Comparison of ENCODE assay signal across 28 cellular contexts in genomic region chr20:25353368-25353753, GRCh38. TPM values are rescaled to one million over a fixed set of nuclear protein-coding genes. Genes with fewer than 3 reads are reported as not detected.
A peak's percentile ranks its signal among the peaks of the same experiment; 100 is the strongest.
DNase-seq lines count a peak whose midpoint lies in the region; ATAC-seq and TF ChIP-seq lines count a peak whose summit lies in the region.
"Had no signal": no experiment of that assay in that cellular context is flagged by ENCODE, and none has a peak within 500 bp of the region (broad histone marks: within the 10 kb centered on the region; RNA-seq: fewer than 3 reads in every experiment).

No MANE protein-coding gene starts in this region.

- peak; percentile 11; the same call in 2 of the 3 replicates for ATAC-seq in GM23338
- ATAC-seq in RWPE2 (ENCODE audit: low read depth) = peak; percentile 14; the same call in 1 of the 3 replicates
- no peak for ATAC-seq in HG02840 (IDR thresholded peaks at IDR 0.05; ENCODE audit: low FRiP score, unreplicated experiment)
- no peak for ATAC-seq in HG02938 (IDR thresholded peaks at IDR 0.05; ENCODE audit: unreplicated experiment)
- ATAC-seq: activated CD4-positive, CD25-positive, alpha-beta regulatory T cell treated with anti-CD3 and anti-CD28 coated beads, Interleukin-2, amount 50 U/mL, for 24 hours; activated naive CD4-positive, alpha-beta T cell treated with anti-CD3 and anti-CD28 coated beads, Interleukin-2, amount 50 U/mL, for 72 hours; effector memory CD8-positive, alpha-beta T cell; GM12878; HCT116; stimulated activated effector memory CD8-positive, alpha-beta T cell treated with anti-CD3 and anti-CD28 coated beads, Interleukin-12 subunit alpha, Interleukin-12 subunit beta, amount 100 ng/mL, for 72 hours; T-cell had no signal

- H3K27me3 ChIP-seq in GM23338 (ENCODE audit: insufficient read depth) (no peaks in the 10 kb centered on the region), RWPE2 (ENCODE audit: insufficient read depth, poor library complexity, severe bottlenecking) (no peaks in the 10 kb centered on the region), iPS-20b (ENCODE audit: insufficient read depth, low read length) (no peaks in the 10 kb centered on the region), prostate gland (replicated peaks; ENCODE audit: insufficient read depth) (no peaks in the 10 kb centered on the region)
- H3K27me3 ChIP-seq: Peyer's patch, SJCRH30, spleen, uterus had no signal

- no peak overlapping the region for H2AFZ ChIP-seq in GM23338

- H3F3A ChIP-seq in GM23338 (replicated peaks; ENCODE audit: low read depth) = peaks cover 10% of the 10 kb centered on the region

- H3K79me2 ChIP-seq in GM23338 (replicated peaks; ENCODE audit: insufficient read depth) = peaks cover 81% of the 10 kb centered on the region

- H3K36me3 ChIP-seq in GM23338 (ENCODE audit: insufficient read depth) = no peaks in the 10 kb centered on the region
- H3K36me3 ChIP-seq in RWPE2 (ENCODE audit: low read depth) = no peaks in the 10 kb centered on the region
- no peaks in the 10 kb centered on the region for H3K36me3 ChIP-seq in iPS-20b (ENCODE audit: insufficient read depth, low read depth, low read length)
- H3K36me3 ChIP-seq in prostate gland = no peaks in the 10 kb centered on the region
- H3K36me3 ChIP-seq: Peyer's patch, spleen, uterus had no signal

- H3K4me3 Mint-ChIP-seq in GM23338 = no peak overlapping the region
- H3K4me3 Mint-ChIP-seq: activated CD4-positive, alpha-beta memory T cell treated with anti-CD3 and anti-CD28 coated beads for 36 hours; effector memory CD8-positive, alpha-beta T cell; stimulated activated effector memory CD8-positive, alpha-beta T cell treated with anti-CD3 and anti-CD28 coated beads, Interleukin-12 subunit alpha, Interleukin-12 subunit beta, amount 100 ng/mL, for 72 hours; T-cell had no signal

- intact Hi-C loops in prostate gland (cut with DNase I) = no loop called here

- peak overlapping the region; percentile 86 for H3K27ac Mint-ChIP-seq in GM23338
- H3K27ac Mint-ChIP-seq: activated CD4-positive, alpha-beta memory T cell treated with anti-CD3 and anti-CD28 coated beads for 36 hours; activated T-helper 2 cell treated with anti-CD3 and anti-CD28 coated beads, Interferon-gamma antibody, Interleukin-2, Interleukin-4, amounts not matched to agents 10 μg/mL and 5 μg/mL and 100 μg/mL, durations not matched to agents 14 hours and 24 hours and 36 hours; stimulated activated effector memory CD8-positive, alpha-beta T cell treated with anti-CD3 and anti-CD28 coated beads, Interleukin-12 subunit alpha, Interleukin-12 subunit beta, amount 100 ng/mL, for 72 hours; T-cell had no signal

- peak overlapping the region; percentile 27 for H3K4me2 ChIP-seq in GM23338

- DNase-seq in GM23338 (ENCODE audit: low spot score) = no peak
- DNase-seq in RWPE2 (ENCODE audit: low spot score) = no peak
- DNase-seq in prostate gland (ENCODE audit: low spot score) = no peak
- DNase-seq in NOMO-1 treated with DMSO at 0.1 percent for 48 hours (lab: John Stamatoyannopoulos, UW; ENCODE audit: unreplicated experiment) = no peak
- no peak for DNase-seq in GDM1 (lab: John Stamatoyannopoulos, UW)
- DNase-seq: ACHN; activated CD4-positive, alpha-beta memory T cell treated with anti-CD3 and anti-CD28 coated beads for 36 hours; activated CD8-positive, alpha-beta memory T cell treated with anti-CD3 and anti-CD28 coated beads, Interleukin-2, amount 50 U/mL, for 48 hours; effector memory CD8-positive, alpha-beta T cell; foreskin fibroblast; MV-4-11; NCI-H146; nucleus accumbens; Peyer's patch; SJCRH30; spleen; stimulated activated CD4-positive, alpha-beta T cell treated with anti-CD3 and anti-CD28 coated beads, Interleukin-2, amount 100 ng/mL, for 48 hours; T-cell; uterus had no signal

- H3K9me3 ChIP-seq in RWPE2 (ENCODE audit: severe bottlenecking) (no peaks in the 10 kb centered on the region), iPS-20b (ENCODE audit: insufficient read depth, low read depth, low read length) (no peaks in the 10 kb centered on the region), prostate gland (no peaks in the 10 kb centered on the region)
- H3K9me3 ChIP-seq: Peyer's patch, SJCRH30, uterus had no signal

- TF ChIP-seq POLR2A in prostate gland (IDR thresholded peaks at IDR 0.05) = no peak

- peaks cover 11% of the 10 kb centered on the region for H3K36me3 Mint-ChIP-seq in GM23338 (ENCODE audit: low read depth)
- H3K36me3 Mint-ChIP-seq: activated CD4-positive, alpha-beta memory T cell treated with anti-CD3 and anti-CD28 coated beads for 36 hours; stimulated activated effector memory CD8-positive, alpha-beta T cell treated with anti-CD3 and anti-CD28 coated beads, Interleukin-12 subunit alpha, Interleukin-12 subunit beta, amount 100 ng/mL, for 72 hours had no signal

- H3K9me2 ChIP-seq in GM23338 (ENCODE audit: insufficient read depth) = no peaks in the 10 kb centered on the region

- H4K20me1 ChIP-seq in GM23338 (replicated peaks; ENCODE audit: insufficient read depth) = no peaks in the 10 kb centered on the region

- peak overlapping the region; percentile 98; the same call in 1 of the 2 replicates for H3K27ac ChIP-seq in GM23338 (ENCODE audit: low read depth)
- H3K27ac ChIP-seq in RWPE2 (ENCODE audit: poor library complexity, severe bottlenecking) = no peak overlapping the region
- peak overlapping the region; percentile 55 for H3K27ac ChIP-seq in iPS-20b (ENCODE audit: low read length)
- peak overlapping the region; percentile 38 to 48 for H3K27ac ChIP-seq in prostate gland
- H3K27ac ChIP-seq: SJCRH30, spleen, uterus had no signal

- no peak overlapping the region for H3K9ac ChIP-seq in iPS-20b (ENCODE audit: low read depth, low read length)

- TF ChIP-seq CTCF in GM23338 (conservative IDR thresholded peaks at IDR 0.05; ENCODE audit: low read depth in 2 of 2) (no peak), RWPE2 (IDR thresholded peaks at IDR 0.05; ENCODE audit: poor library complexity, severe bottlenecking) (no peak), prostate gland (IDR thresholded peaks at IDR 0.05) (no peak)

- peaks cover 7% of the 10 kb centered on the region for H3K27me3 Mint-ChIP-seq in GM23338 (ENCODE audit: insufficient read depth, low read depth, poor library complexity)
- H3K27me3 Mint-ChIP-seq: activated CD4-positive, alpha-beta memory T cell treated with anti-CD3 and anti-CD28 coated beads for 36 hours; effector memory CD8-positive, alpha-beta T cell; T-cell had no signal

- H3K4me1 ChIP-seq in GM23338 (ENCODE audit: insufficient read depth) (peaks cover 63% of the 10 kb centered on the region), RWPE2 (ENCODE audit: insufficient read depth, poor library complexity, severe bottlenecking) (peaks cover 5% of the 10 kb centered on the region), iPS-20b (ENCODE audit: insufficient read depth, low read length) (peaks cover 44% of the 10 kb centered on the region), prostate gland (replicated peaks) (peaks cover 4% of the 10 kb centered on the region)
- H3K4me1 ChIP-seq: SJCRH30, uterus had no signal

- H3K4me1 Mint-ChIP-seq in GM23338 = peaks cover 66% of the 10 kb centered on the region

- no peak overlapping the region for H3K4me3 ChIP-seq in GM23338
- no peak overlapping the region for H3K4me3 ChIP-seq in RWPE2 (ENCODE audit: severe bottlenecking)
- no peak overlapping the region for H3K4me3 ChIP-seq in iPS-20b (ENCODE audit: low read length)
- no peak overlapping the region for H3K4me3 ChIP-seq in prostate gland
- H3K4me3 ChIP-seq: GM12878, Peyer's patch, SJCRH30, spleen, uterus had no signal

- H3K9me3 Mint-ChIP-seq in GM23338 = no peaks in the 10 kb centered on the region; the same call in 2 of the 3 replicates
- H3K9me3 Mint-ChIP-seq: activated CD4-positive, alpha-beta memory T cell treated with anti-CD3 and anti-CD28 coated beads for 36 hours; activated T-helper 2 cell treated with anti-CD3 and anti-CD28 coated beads, Interferon-gamma antibody, Interleukin-2, Interleukin-4, amounts not matched to agents 10 μg/mL and 5 μg/mL and 100 μg/mL, durations not matched to agents 14 hours and 24 hours and 36 hours; effector memory CD8-positive, alpha-beta T cell; stimulated activated effector memory CD8-positive, alpha-beta T cell treated with anti-CD3 and anti-CD28 coated beads, Interleukin-12 subunit alpha, Interleukin-12 subunit beta, amount 100 ng/mL, for 72 hours; T-cell had no signal

- WGBS in prostate gland = 17% methylated on average over 3 of the region's 3 CpGs

TF ChIP-seq in GM23338, 12 proteins besides CTCF, POLR2A, EP300 and RAD21 (continues in another document):
- TF ChIP-seq POLR2AphosphoS5 (IDR thresholded peaks at IDR 0.05; ENCODE audit: low read depth) (no peak), CREB1 (CRISPR knock-in tag; IDR thresholded peaks at IDR 0.05; ENCODE audit: low read depth) (no peak), ZNF331 (CRISPR knock-in tag; IDR thresholded peaks at IDR 0.05; ENCODE audit: low read depth) (no peak), ZNF114 (CRISPR knock-in tag; IDR thresholded peaks at IDR 0.05) (no peak), EZH2 (IDR thresholded peaks at IDR 0.05; ENCODE audit: low read depth, unreplicated experiment) (no peak), ETS1 (IDR thresholded peaks at IDR 0.05) (no peak)

RNA-seq across cellular contexts. Expression of gene ABHD12, which starts 37.3 kb away (rescaled TPM):
- 57.8 and 63.8 TPM in 2 replicates for total RNA-seq in GM23338 (2014; rRNA removed; shearing (Covaris generic))
- 40.2 and 40.8 TPM in 2 replicates for polyA plus RNA-seq in GM23338 (2016; fragmentation: Nextera tagmentation; extraction: Ambion mirVana)
- total RNA-seq in prostate gland = 10 to 100 TPM; 70.1 to 84.7 TPM

RNA-seq across cellular contexts. Expression of gene GINS1, which starts 54.1 kb away (rescaled TPM):
- 62.5 and 65.4 TPM in 2 replicates for total RNA-seq in GM23338 (2014; rRNA removed; shearing (Covaris generic))
- 31.7 and 32.0 TPM in 2 replicates for polyA plus RNA-seq in GM23338 (2016; fragmentation: Nextera tagmentation; extraction: Ambion mirVana)
- total RNA-seq in prostate gland = 1 to 10 TPM; 2.2 to 6.0 TPM

Comparison
In these comparisons a context has a peak if more than half of its experiments do, and no peak if none do; other contexts are left out.
1. ATAC-seq: peak in GM23338 (single experiment) and RWPE2 (single experiment); none in HG02840 (single experiment) and HG02938 (single experiment).